8 cellular contexts compared by ENCODE assay signal in genomic region chr3:13657660-13658435, GRCh38.
DNase-seq lines count a peak whose midpoint lies in the region; ATAC-seq, FAIRE-seq and TF ChIP-seq lines count a peak whose summit lies in the region.

No MANE protein-coding gene starts in this region.

- peak; percentile 86 for TF ChIP-seq CTCF in AG04450 (IDR thresholded peaks at IDR 0.05; ENCODE audit: low read depth, low read length)
- TF ChIP-seq CTCF in GM13976 (IDR thresholded peaks at IDR 0.05; ENCODE audit: borderline replicate concordance, control extremely low read depth, extremely low read depth, insufficient read depth, missing control alignments) = peak; percentile 90
- TF ChIP-seq CTCF in WERI-Rb-1 (IDR thresholded peaks at IDR 0.05; ENCODE audit: low read depth, low read length) = peak; percentile 95
- peak; percentile 98 for TF ChIP-seq CTCF in bronchial epithelial cell (IDR thresholded peaks at IDR 0.05; ENCODE audit: insufficient read depth, low read length, severe bottlenecking)

- no peak for DNase-seq in AG04450 (ENCODE audit: low read depth, low spot score)
- peak; percentile 89 for DNase-seq in GM13976 (ENCODE audit: low spot score)
- DNase-seq in HT1080 (ENCODE audit: low read depth) = peak; percentile 35
- peak; percentile 68 for DNase-seq in WERI-Rb-1
- DNase-seq in bronchial epithelial cell (ENCODE audit: low read depth) = peak; percentile 30
- peak in 1 of 2 donors; percentile 51 for DNase-seq in left colon
- peak; percentile 56 to 65 for DNase-seq in stimulated activated CD4-positive, alpha-beta T cell treated with anti-CD3 and anti-CD28 coated beads, Interleukin-4, amount 100 ng/mL, for 4 hours
- no peak for DNase-seq in RKO (ENCODE audit: low spot score)

- H3K36me3 ChIP-seq in WERI-Rb-1 = no peaks in the 10 kb centered on the region
- no peaks in the 10 kb centered on the region for H3K36me3 ChIP-seq in bronchial epithelial cell (ENCODE audit: control insufficient read depth, insufficient read depth, low read length)

- intact Hi-C loops in left colon (cut with DNase I, micrococcal nuclease) = loop anchor here in 1 of 2 donors (2.0 kb wide), 1 partner anchor 225 kb away; no protein-coding TSS in a partner anchor

- CTCF ChIA-PET in AG04450 (lab: Charles Lee) = interaction anchor here (0.5 to 21.5 kb wide), 29 partner anchors 10 to 1263 kb away, joined by 3 to 695 read pairs (median 4); partner anchors contain the start of genes CHCHD4, HDAC11 and TMEM43

- H3K4me3 ChIP-seq in AG04450 (ENCODE audit: low read depth, low read length) (0 out of 2 replicates have a peak overlapping the region, but pooled peaks have one; percentile 20), WERI-Rb-1 (ENCODE audit: low read depth, low read length) (no peak overlapping the region), bronchial epithelial cell (ENCODE audit: low read depth, low read length) (no peak overlapping the region)

- in situ Hi-C loops in GM13976 (cut with MboI; ENCODE audit: low sequenced_read_pairs, unreplicated experiment) = loop anchor here (10.0 kb wide), 1 partner anchor 227 kb away; the partner anchor contains the start of gene WNT7A

- peak; percentile 64 for FAIRE-seq in bronchial epithelial cell (lab: Jason Lieb, UNC)

- peak; percentile 88 for ATAC-seq in left colon

- H3K27ac ChIP-seq in AG04450 (ENCODE audit: low read depth, low read length) (no peak overlapping the region), WERI-Rb-1 (no peak overlapping the region)

- H3K27me3 ChIP-seq in AG04450 (ENCODE audit: control insufficient read depth, insufficient read depth, low read length) = peaks cover 10% of the 10 kb centered on the region
- H3K27me3 ChIP-seq in WERI-Rb-1 (ENCODE audit: insufficient read depth, low read depth, severe bottlenecking) = peaks cover 75% of the 10 kb centered on the region
- no peaks in the 10 kb centered on the region for H3K27me3 ChIP-seq in bronchial epithelial cell (ENCODE audit: control insufficient read depth, insufficient read depth, low read length)

- POLR2A ChIA-PET in AG04450 (lab: Yijun Ruan, JAX) = interaction anchor here (0.6 kb wide), 2 partner anchors 17 to 163 kb away, joined by 3 read pairs; no protein-coding TSS in a partner anchor

- peaks cover 4% of the 10 kb centered on the region; the same call in 1 of the 2 replicates for H3K9me3 ChIP-seq in AG04450 (ENCODE audit: control insufficient read depth, insufficient read depth, low read length)
- H3K9me3 ChIP-seq in WERI-Rb-1 (ENCODE audit: severe bottlenecking) = no peaks in the 10 kb centered on the region

Comparison
In these comparisons a context has a peak if more than half of its experiments do, and no peak if none do; other contexts are left out.
1. DNase-seq: peak in GM13976 (single experiment), HT1080 (single experiment), WERI-Rb-1 (single experiment), bronchial epithelial cell (single experiment) and stimulated activated CD4-positive, alpha-beta T cell treated with anti-CD3 and anti-CD28 coated beads, Interleukin-4, amount 100 ng/mL, for 4 hours (2 of 2); none in AG04450 (single experiment) and RKO (single experiment).
2. Peak in every context shown above with its lines, with median percentiles within 50 percentile points of each other: CTCF ChIP-seq.